In genomic region chr5:145996135-145996534, GRCh38 we compare ENCODE assay signal across 18 cellular contexts. TPM values are rescaled to one million over a fixed set of nuclear protein-coding genes. Genes with fewer than 3 reads are reported as not detected.
"Had no signal": no experiment of that assay in that cellular context is flagged by ENCODE, and none has a peak within 500 bp of the region (broad histone marks: within the 10 kb centered on the region; RNA-seq: fewer than 3 reads in every experiment).

No MANE protein-coding gene starts in this region.

- ATAC-seq: activated CD4-positive, CD25-positive, alpha-beta regulatory T cell treated with anti-CD3 and anti-CD28 coated beads, Interleukin-2, amount 50 U/mL, for 24 hours; gastrocnemius medialis; heart right ventricle; left lung; mucosa of descending colon; naive thymus-derived CD8-positive, alpha-beta T cell; pancreas had no signal

- H3K4me3 ChIP-seq: gastrocnemius medialis, heart right ventricle, left lung, mucosa of descending colon, pancreas, thoracic aorta had no signal

- H3K36me3 ChIP-seq: brain microvascular endothelial cell, gastrocnemius medialis, left lung, pancreas, thoracic aorta had no signal

- H3K27ac ChIP-seq: brain microvascular endothelial cell, gastrocnemius medialis, heart right ventricle, left lung, pancreas, thoracic aorta had no signal

- FAIRE-seq: islet of Langerhans, pancreas had no signal

- H3K27me3 ChIP-seq: brain microvascular endothelial cell, gastrocnemius medialis, heart right ventricle, left lung, pancreas had no signal

- H3K4me1 ChIP-seq: gastrocnemius medialis, heart right ventricle, left lung, pancreas had no signal

- H3K9me3 ChIP-seq: gastrocnemius medialis, pancreas, thoracic aorta had no signal

- DNase-seq: activated naive CD4-positive, alpha-beta T cell; activated naive CD8-positive, alpha-beta T cell treated with anti-CD3 and anti-CD28 coated beads, Interleukin-2, amount 10 ng/mL, durations not matched to agents 7 days and 5 days; anterior cingulate cortex; brain microvascular endothelial cell; effector memory CD4-positive, alpha-beta T cell; gastrocnemius medialis; heart right ventricle; left lung; mucosa of descending colon; naive thymus-derived CD8-positive, alpha-beta T cell; pancreas; retina; stimulated activated CD4-positive, alpha-beta T cell treated with anti-CD3 and anti-CD28 coated beads, Interleukin-12 subunit alpha, Interleukin-12 subunit beta, amount 100 ng/mL, for 4 hours; stimulated activated CD4-positive, alpha-beta T cell treated with anti-CD3 and anti-CD28 coated beads, Interleukin-2, amount 100 ng/mL, for 24 hours had no signal

RNA-seq across cellular contexts. Expression of gene SH3RF2, which starts 59.8 kb away (rescaled TPM):
- total RNA-seq: activated CD8-positive, alpha-beta memory T cell treated with anti-CD3 and anti-CD28 coated beads for 36 hours; activated naive CD8-positive, alpha-beta T cell treated with anti-CD3 and anti-CD28 coated beads, Interleukin-2, amount 10 ng/mL, durations not matched to agents 7 days and 5 days; naive thymus-derived CD8-positive, alpha-beta T cell had no signal
- polyA plus RNA-seq: naive thymus-derived CD8-positive, alpha-beta T cell had no signal
